In the genomic region with DNA sequence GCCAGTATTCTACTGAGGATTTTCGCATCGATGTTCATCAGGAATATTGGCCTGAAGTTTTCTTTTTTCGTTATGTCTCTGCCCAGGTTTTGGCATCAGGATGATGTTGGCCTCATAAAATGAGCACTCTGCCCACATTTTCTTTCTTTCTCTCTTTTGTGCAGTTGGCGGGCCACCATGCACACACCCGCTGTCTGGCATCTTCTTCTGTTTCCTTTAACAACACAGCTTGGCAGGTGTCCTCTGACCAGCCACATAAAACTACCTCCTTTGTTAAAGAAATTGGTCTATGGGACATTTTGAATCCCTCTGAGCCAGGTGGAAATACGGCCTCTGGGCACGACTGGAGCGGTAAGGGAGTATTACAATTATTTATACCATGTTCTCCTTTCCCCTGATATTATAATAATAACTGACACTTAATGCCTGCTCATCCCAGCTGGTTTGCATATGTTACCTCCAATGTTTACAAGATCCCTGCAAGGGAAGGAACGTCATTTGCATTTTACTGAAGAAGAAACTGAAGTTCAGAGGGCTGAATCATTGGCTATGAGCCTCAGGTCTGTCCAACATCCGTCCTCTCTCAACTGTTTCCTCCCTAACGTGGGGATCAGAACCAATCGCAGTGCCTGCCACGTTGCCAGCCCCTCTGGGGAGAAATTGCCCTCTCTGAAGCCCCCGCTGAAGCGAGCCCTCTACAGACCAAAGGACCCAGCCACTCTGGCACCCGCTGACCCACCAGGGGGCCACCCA, we compare ENCODE assay signal across 16 cellular contexts.
"Had no signal": no experiment of that assay in that cellular context is flagged by ENCODE, and none has a peak within 500 bp of the region (broad histone marks: within the 10 kb centered on the region; RNA-seq: fewer than 3 reads in every experiment).

No MANE protein-coding gene starts in this region.

- H3K27me3 ChIP-seq: ascending aorta, vagina had no signal

- H3K27ac ChIP-seq: ascending aorta, dorsolateral prefrontal cortex, lower lobe of right lung, pancreas, tibial artery, vagina had no signal

- H3K4me1 ChIP-seq: ascending aorta, lower lobe of right lung, pancreas, tibial artery, vagina had no signal

- H3K36me3 Mint-ChIP-seq: stimulated activated memory B cell treated with anti-CD40 and anti-IgM and Interleukin-4, amounts not matched to agents 10 μg/mL and 1 μg/mL and 100 μg/mL, for 72 hours; T-cell had no signal

- H3K4me1 Mint-ChIP-seq: activated naive CD8-positive, alpha-beta T cell treated with anti-CD3 and anti-CD28 coated beads, Interleukin-2, amount 50 U/mL, for 24 hours; stimulated activated memory B cell treated with anti-CD40 and anti-IgM and Interleukin-4, amounts not matched to agents 10 μg/mL and 1 μg/mL and 100 μg/mL, for 72 hours; T-cell had no signal

- ATAC-seq: activated CD4-positive, CD25-positive, alpha-beta regulatory T cell treated with anti-CD3 and anti-CD28 coated beads, Interleukin-2, amount 50 U/mL, for 24 hours; activated naive CD8-positive, alpha-beta T cell treated with anti-CD3 and anti-CD28 coated beads, Interleukin-2, amount 50 U/mL, for 24 hours; left cardiac atrium; lower lobe of right lung; pancreas; stimulated activated memory B cell treated with anti-CD40 and anti-IgM and Interleukin-4, amounts not matched to agents 10 μg/mL and 1 μg/mL and 100 μg/mL, for 72 hours; T-cell had no signal

- H3K9me3 ChIP-seq: pancreas had no signal

- H3K36me3 ChIP-seq: ascending aorta, lower lobe of right lung, pancreas, tibial artery, vagina had no signal

- H3K27ac Mint-ChIP-seq: activated naive CD8-positive, alpha-beta T cell treated with anti-CD3 and anti-CD28 coated beads, Interleukin-2, amount 50 U/mL, for 24 hours; stimulated activated memory B cell treated with anti-CD40 and anti-IgM and Interleukin-4, amounts not matched to agents 10 μg/mL and 1 μg/mL and 100 μg/mL, for 72 hours; T-cell had no signal

- DNase-seq: activated CD4-positive, alpha-beta T cell treated with anti-CD3 and anti-CD28 coated beads, Interleukin-2, amount 50 U/mL, for 1 hour; activated naive CD4-positive, alpha-beta T cell treated with Interleukin-2 at 50 U/mL for 16 hours; activated naive CD8-positive, alpha-beta T cell treated with anti-CD3 and anti-CD28 coated beads, Interleukin-2, amount 50 U/mL, for 24 hours; dorsolateral prefrontal cortex; glutamatergic neuron; left cardiac atrium; lower lobe of right lung; pancreas; stimulated activated CD4-positive, alpha-beta T cell treated with anti-CD3 and anti-CD28 coated beads, Interleukin-2, amount 100 ng/mL, for 48 hours; T-cell; T-helper 9 cell; tibial artery had no signal

- H3K4me3 Mint-ChIP-seq: activated naive CD8-positive, alpha-beta T cell treated with anti-CD3 and anti-CD28 coated beads, Interleukin-2, amount 50 U/mL, for 24 hours; stimulated activated memory B cell treated with anti-CD40 and anti-IgM and Interleukin-4, amounts not matched to agents 10 μg/mL and 1 μg/mL and 100 μg/mL, for 72 hours; T-cell had no signal

- H3K4me3 ChIP-seq: ascending aorta, dorsolateral prefrontal cortex, lower lobe of right lung, pancreas, tibial artery, vagina had no signal
